Comparison of ENCODE assay signal across 43 cellular contexts in the genomic region with DNA sequence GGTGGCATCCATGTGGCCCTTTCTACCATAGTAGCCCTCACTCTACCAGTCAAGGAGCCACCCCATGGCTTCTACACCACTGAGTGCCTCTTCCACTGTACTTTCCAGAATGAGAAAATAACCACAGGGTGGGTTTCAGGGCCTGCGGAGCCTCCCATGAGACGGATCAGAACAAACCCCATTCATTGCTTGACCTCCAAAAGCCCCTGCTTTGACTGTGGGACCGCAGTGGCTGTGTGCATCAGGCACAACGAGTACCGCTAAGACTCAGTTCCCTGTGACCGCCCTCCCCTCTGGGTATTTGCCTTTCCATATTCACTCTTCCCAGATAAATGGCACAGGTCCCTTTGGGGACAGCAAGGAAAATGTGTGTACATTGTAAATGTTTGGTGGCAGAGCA. TPM values are rescaled to one million over a fixed set of nuclear protein-coding genes. Genes with fewer than 3 reads are reported as not detected.
"Had no signal": no experiment of that assay in that cellular context is flagged by ENCODE, and none has a peak within 500 bp of the region (broad histone marks: within the 10 kb centered on the region; RNA-seq: fewer than 3 reads in every experiment).

No MANE protein-coding gene starts in this region.

- H3K9me3 ChIP-seq: adrenal gland, ascending aorta, body of pancreas, breast epithelium had no signal

- H3K4me3 Mint-ChIP-seq: activated naive CD4-positive, alpha-beta T cell treated with anti-CD3 and anti-CD28 coated beads for 36 hours; activated naive CD4-positive, alpha-beta T cell treated with anti-CD3 and anti-CD28 coated beads, Interleukin-2, amount 10 ng/mL, durations not matched to agents 7 days and 5 days; activated naive CD4-positive, alpha-beta T cell treated with anti-CD3 and anti-CD28 coated beads, Interleukin-2, amount 50 U/mL, for 24 hours; activated naive CD8-positive, alpha-beta T cell; activated naive CD8-positive, alpha-beta T cell treated with anti-CD3 and anti-CD28 coated beads for 36 hours; activated naive CD8-positive, alpha-beta T cell treated with anti-CD3 and anti-CD28 coated beads, Interleukin-2, amount 10 ng/mL, durations not matched to agents 7 days and 5 days; activated naive CD8-positive, alpha-beta T cell treated with anti-CD3 and anti-CD28 coated beads, Interleukin-2, amount 50 U/mL, for 24 hours; activated T-cell treated with anti-CD3 and anti-CD28 coated beads, Interleukin-2, amount 50 U/mL, for 24 hours; activated T-cell treated with anti-CD3 and anti-CD28 coated beads, Interleukin-2, amount 50 U/mL, for 4 hours; activated T-cell treated with anti-CD3 and anti-CD28 coated beads, Interleukin-2, amount 50 U/mL, for 72 hours; activated T-helper 1 cell treated with anti-CD3 and anti-CD28 coated beads, Interleukin-12 subunit alpha, Interleukin-12 subunit beta, Interleukin-2, Interleukin-4 antibody, amounts not matched to agents 30 ng/mL and 10 ng/mL and 1 ng/mL, durations not matched to agents 14 hours and 24 hours and 36 hours; activated T-helper 17 cell treated with anti-CD3 and anti-CD28 coated beads, Interleukin-2, amount 50 U/mL, for 72 hours; brain; central memory CD8-positive, alpha-beta T cell had no signal

- H3K4me3 ChIP-seq: adrenal gland, ascending aorta, body of pancreas, breast epithelium, cardiac muscle cell had no signal

- H3K9me3 Mint-ChIP-seq: activated naive CD4-positive, alpha-beta T cell treated with anti-CD3 and anti-CD28 coated beads for 36 hours; activated naive CD4-positive, alpha-beta T cell treated with anti-CD3 and anti-CD28 coated beads, Interleukin-2, amount 10 ng/mL, durations not matched to agents 7 days and 5 days; activated naive CD4-positive, alpha-beta T cell treated with anti-CD3 and anti-CD28 coated beads, Interleukin-2, amount 50 U/mL, for 24 hours; activated naive CD4-positive, alpha-beta T cell treated with anti-CD3 and anti-CD28 coated beads, Interleukin-2, amount 50 U/mL, for 72 hours; activated naive CD8-positive, alpha-beta T cell treated with anti-CD3 and anti-CD28 coated beads for 36 hours; activated naive CD8-positive, alpha-beta T cell treated with anti-CD3 and anti-CD28 coated beads, Interleukin-2, amount 10 ng/mL, durations not matched to agents 7 days and 5 days; activated naive CD8-positive, alpha-beta T cell treated with anti-CD3 and anti-CD28 coated beads, Interleukin-2, amount 50 U/mL, for 24 hours; activated T-cell treated with anti-CD3 and anti-CD28 coated beads, Interleukin-2, amount 50 U/mL, for 24 hours; activated T-cell treated with anti-CD3 and anti-CD28 coated beads, Interleukin-2, amount 50 U/mL, for 4 hours; activated T-cell treated with anti-CD3 and anti-CD28 coated beads, Interleukin-2, amount 50 U/mL, for 72 hours; activated T-helper 1 cell treated with anti-CD3 and anti-CD28 coated beads, Interleukin-12 subunit alpha, Interleukin-12 subunit beta, Interleukin-2, Interleukin-4 antibody, amounts not matched to agents 30 ng/mL and 10 ng/mL and 1 ng/mL, durations not matched to agents 14 hours and 24 hours and 36 hours; activated T-helper 17 cell treated with anti-CD3 and anti-CD28 coated beads, Interleukin-2, amount 50 U/mL, for 72 hours; activated T-helper 2 cell treated with anti-CD3 and anti-CD28 coated beads, Interferon-gamma antibody, Interleukin-2, Interleukin-4, amounts not matched to agents 10 μg/mL and 5 μg/mL and 100 μg/mL, durations not matched to agents 14 hours and 24 hours and 36 hours; central memory CD8-positive, alpha-beta T cell had no signal

- H3K27ac ChIP-seq: adrenal gland, ascending aorta, body of pancreas, brain microvascular endothelial cell, breast epithelium, cardiac muscle cell had no signal

- FAIRE-seq: astrocyte, bronchial epithelial cell had no signal

- H3K27me3 Mint-ChIP-seq: activated naive CD8-positive, alpha-beta T cell; activated naive CD8-positive, alpha-beta T cell treated with anti-CD3 and anti-CD28 coated beads for 36 hours; activated naive CD8-positive, alpha-beta T cell treated with anti-CD3 and anti-CD28 coated beads, Interleukin-2, amount 10 ng/mL, durations not matched to agents 7 days and 5 days; activated naive CD8-positive, alpha-beta T cell treated with anti-CD3 and anti-CD28 coated beads, Interleukin-2, amount 50 U/mL, for 24 hours; activated T-cell treated with anti-CD3 and anti-CD28 coated beads, Interleukin-2, amount 50 U/mL, for 24 hours; activated T-helper 17 cell treated with anti-CD3 and anti-CD28 coated beads, Interleukin-2, amount 50 U/mL, for 72 hours; central memory CD8-positive, alpha-beta T cell had no signal

- DNase-seq: activated effector memory CD4-positive, alpha-beta T cell treated with anti-CD3 and anti-CD28 coated beads, Interleukin-2, amount 50 U/mL, for 16 hours; activated effector memory CD4-positive, alpha-beta T cell treated with Interleukin-2 at 50 U/mL for 16 hours; activated gamma-delta T cell; activated gamma-delta T cell treated with Interleukin-2 at 50 U/mL for 16 hours; activated naive CD4-positive, alpha-beta T cell; activated naive CD4-positive, alpha-beta T cell treated with anti-CD3 and anti-CD28 coated beads for 36 hours; activated naive CD4-positive, alpha-beta T cell treated with anti-CD3 and anti-CD28 coated beads, Interleukin-2, amount 10 ng/mL, durations not matched to agents 7 days and 5 days; activated naive CD4-positive, alpha-beta T cell treated with anti-CD3 and anti-CD28 coated beads, Interleukin-2, amount 50 U/mL, for 16 hours; activated naive CD4-positive, alpha-beta T cell treated with Interleukin-2 at 50 U/mL for 16 hours; activated naive CD8-positive, alpha-beta T cell treated with anti-CD3 and anti-CD28 coated beads for 36 hours; activated naive CD8-positive, alpha-beta T cell treated with anti-CD3 and anti-CD28 coated beads, Interleukin-2, amount 10 ng/mL, durations not matched to agents 7 days and 5 days; activated naive CD8-positive, alpha-beta T cell treated with anti-CD3 and anti-CD28 coated beads, Interleukin-2, amount 50 U/mL, for 24 hours; activated T-cell treated with anti-CD3 and anti-CD28 coated beads, Interleukin-2, amount 50 U/mL, for 1 hour; activated T-cell treated with anti-CD3 and anti-CD28 coated beads, Interleukin-2, amount 50 U/mL, for 24 hours; activated T-cell treated with anti-CD3 and anti-CD28 coated beads, Interleukin-2, amount 50 U/mL, for 4 hours; activated T-cell treated with anti-CD3 and anti-CD28 coated beads, Interleukin-2, amount 50 U/mL, for 48 hours; activated T-cell treated with anti-CD3 and anti-CD28 coated beads, Interleukin-2, amount 50 U/mL, for 72 hours; adrenal gland; amniotic stem cell; amygdala; anterior cingulate cortex; aorta; body of pancreas; brain microvascular endothelial cell; caudate nucleus; central memory CD4-positive, alpha-beta T cell; cerebellar nuclear complex had no signal

- H3K4me1 ChIP-seq: adrenal gland, ascending aorta, body of pancreas, breast epithelium had no signal

- H3K4me1 Mint-ChIP-seq: activated naive CD4-positive, alpha-beta T cell treated with anti-CD3 and anti-CD28 coated beads, Interleukin-2, amount 10 ng/mL, durations not matched to agents 7 days and 5 days; activated naive CD4-positive, alpha-beta T cell treated with anti-CD3 and anti-CD28 coated beads, Interleukin-2, amount 50 U/mL, for 24 hours; activated naive CD8-positive, alpha-beta T cell treated with anti-CD3 and anti-CD28 coated beads for 36 hours; activated naive CD8-positive, alpha-beta T cell treated with anti-CD3 and anti-CD28 coated beads, Interleukin-2, amount 10 ng/mL, durations not matched to agents 7 days and 5 days; activated naive CD8-positive, alpha-beta T cell treated with anti-CD3 and anti-CD28 coated beads, Interleukin-2, amount 50 U/mL, for 24 hours; activated T-helper 17 cell treated with anti-CD3 and anti-CD28 coated beads, Interleukin-2, amount 50 U/mL, for 72 hours; central memory CD8-positive, alpha-beta T cell had no signal

- H3K36me3 ChIP-seq: adrenal gland, ascending aorta, brain microvascular endothelial cell, breast epithelium, cardiac muscle cell had no signal

- H3K27ac Mint-ChIP-seq: activated naive CD4-positive, alpha-beta T cell treated with anti-CD3 and anti-CD28 coated beads for 36 hours; activated naive CD4-positive, alpha-beta T cell treated with anti-CD3 and anti-CD28 coated beads, Interleukin-2, amount 10 ng/mL, durations not matched to agents 7 days and 5 days; activated naive CD4-positive, alpha-beta T cell treated with anti-CD3 and anti-CD28 coated beads, Interleukin-2, amount 50 U/mL, for 24 hours; activated naive CD4-positive, alpha-beta T cell treated with anti-CD3 and anti-CD28 coated beads, Interleukin-2, amount 50 U/mL, for 72 hours; activated naive CD8-positive, alpha-beta T cell; activated naive CD8-positive, alpha-beta T cell treated with anti-CD3 and anti-CD28 coated beads for 36 hours; activated naive CD8-positive, alpha-beta T cell treated with anti-CD3 and anti-CD28 coated beads, Interleukin-2, amount 10 ng/mL, durations not matched to agents 7 days and 5 days; activated naive CD8-positive, alpha-beta T cell treated with anti-CD3 and anti-CD28 coated beads, Interleukin-2, amount 50 U/mL, for 24 hours; activated T-cell treated with anti-CD3 and anti-CD28 coated beads, Interleukin-2, amount 50 U/mL, for 24 hours; activated T-cell treated with anti-CD3 and anti-CD28 coated beads, Interleukin-2, amount 50 U/mL, for 72 hours; activated T-helper 1 cell treated with anti-CD3 and anti-CD28 coated beads, Interleukin-12 subunit alpha, Interleukin-12 subunit beta, Interleukin-2, Interleukin-4 antibody, amounts not matched to agents 30 ng/mL and 10 ng/mL and 1 ng/mL, durations not matched to agents 14 hours and 24 hours and 36 hours; activated T-helper 17 cell treated with anti-CD3 and anti-CD28 coated beads, Interleukin-2, amount 50 U/mL, for 72 hours; activated T-helper 2 cell treated with anti-CD3 and anti-CD28 coated beads, Interferon-gamma antibody, Interleukin-2, Interleukin-4, amounts not matched to agents 10 μg/mL and 5 μg/mL and 100 μg/mL, durations not matched to agents 14 hours and 24 hours and 36 hours; brain had no signal

- H3K27me3 ChIP-seq: adrenal gland, ascending aorta, body of pancreas, brain microvascular endothelial cell, breast epithelium, cardiac muscle cell had no signal

- H3K36me3 Mint-ChIP-seq: activated naive CD4-positive, alpha-beta T cell treated with anti-CD3 and anti-CD28 coated beads, Interleukin-2, amount 10 ng/mL, durations not matched to agents 7 days and 5 days; activated naive CD4-positive, alpha-beta T cell treated with anti-CD3 and anti-CD28 coated beads, Interleukin-2, amount 50 U/mL, for 24 hours; activated naive CD4-positive, alpha-beta T cell treated with anti-CD3 and anti-CD28 coated beads, Interleukin-2, amount 50 U/mL, for 72 hours; activated naive CD8-positive, alpha-beta T cell; activated naive CD8-positive, alpha-beta T cell treated with anti-CD3 and anti-CD28 coated beads for 36 hours; activated naive CD8-positive, alpha-beta T cell treated with anti-CD3 and anti-CD28 coated beads, Interleukin-2, amount 10 ng/mL, durations not matched to agents 7 days and 5 days; brain had no signal

- ATAC-seq: activated naive CD4-positive, alpha-beta T cell treated with anti-CD3 and anti-CD28 coated beads, Interleukin-2, amount 50 U/mL, for 72 hours; activated naive CD8-positive, alpha-beta T cell treated with anti-CD3 and anti-CD28 coated beads, Interleukin-2, amount 50 U/mL, for 24 hours; activated T-cell treated with anti-CD3 and anti-CD28 coated beads, Interleukin-2, amount 50 U/mL, for 4 hours; activated T-cell treated with anti-CD3 and anti-CD28 coated beads, Interleukin-2, amount 50 U/mL, for 72 hours; activated T-helper 17 cell treated with anti-CD3 and anti-CD28 coated beads, Interleukin-2, amount 50 U/mL, for 72 hours; body of pancreas had no signal

RNA-seq across cellular contexts. Expression of a gene that starts 11.5 kb away (rescaled TPM):
- total RNA-seq: activated naive CD4-positive, alpha-beta T cell treated with anti-CD3 and anti-CD28 coated beads for 36 hours; activated naive CD4-positive, alpha-beta T cell treated with anti-CD3 and anti-CD28 coated beads, Interleukin-2, amount 50 U/mL, for 72 hours; activated naive CD8-positive, alpha-beta T cell treated with anti-CD3 and anti-CD28 coated beads for 36 hours; activated naive CD8-positive, alpha-beta T cell treated with anti-CD3 and anti-CD28 coated beads, Interleukin-2, amount 10 ng/mL, durations not matched to agents 7 days and 5 days; activated T-cell treated with anti-CD3 and anti-CD28 coated beads, Interleukin-2, amount 50 U/mL, for 72 hours; activated T-helper 1 cell treated with anti-CD3 and anti-CD28 coated beads, Interleukin-12 subunit alpha, Interleukin-12 subunit beta, Interleukin-2, Interleukin-4 antibody, amounts not matched to agents 30 ng/mL and 10 ng/mL and 1 ng/mL, durations not matched to agents 14 hours and 24 hours and 36 hours; activated T-helper 17 cell treated with anti-CD3 and anti-CD28 coated beads, Interleukin-2, amount 50 U/mL, for 72 hours; activated T-helper 2 cell treated with anti-CD3 and anti-CD28 coated beads, Interferon-gamma antibody, Interleukin-2, Interleukin-4, amounts not matched to agents 10 μg/mL and 5 μg/mL and 100 μg/mL, durations not matched to agents 14 hours and 24 hours and 36 hours had no signal

RNA-seq across cellular contexts. Expression of a gene that starts 43.7 kb away (rescaled TPM):
- total RNA-seq: activated naive CD4-positive, alpha-beta T cell treated with anti-CD3 and anti-CD28 coated beads for 36 hours; activated naive CD4-positive, alpha-beta T cell treated with anti-CD3 and anti-CD28 coated beads, Interleukin-2, amount 50 U/mL, for 72 hours; activated naive CD8-positive, alpha-beta T cell treated with anti-CD3 and anti-CD28 coated beads for 36 hours; activated naive CD8-positive, alpha-beta T cell treated with anti-CD3 and anti-CD28 coated beads, Interleukin-2, amount 10 ng/mL, durations not matched to agents 7 days and 5 days; activated T-cell treated with anti-CD3 and anti-CD28 coated beads, Interleukin-2, amount 50 U/mL, for 4 hours; activated T-cell treated with anti-CD3 and anti-CD28 coated beads, Interleukin-2, amount 50 U/mL, for 72 hours; activated T-helper 1 cell treated with anti-CD3 and anti-CD28 coated beads, Interleukin-12 subunit alpha, Interleukin-12 subunit beta, Interleukin-2, Interleukin-4 antibody, amounts not matched to agents 30 ng/mL and 10 ng/mL and 1 ng/mL, durations not matched to agents 14 hours and 24 hours and 36 hours; activated T-helper 17 cell treated with anti-CD3 and anti-CD28 coated beads, Interleukin-2, amount 50 U/mL, for 72 hours; activated T-helper 2 cell treated with anti-CD3 and anti-CD28 coated beads, Interferon-gamma antibody, Interleukin-2, Interleukin-4, amounts not matched to agents 10 μg/mL and 5 μg/mL and 100 μg/mL, durations not matched to agents 14 hours and 24 hours and 36 hours; adrenal gland; ascending aorta; astrocyte; body of pancreas; breast epithelium; bronchial epithelial cell; cardiac muscle cell; cardiac septum; cerebellum; chondrocyte had no signal
- polyA plus RNA-seq: adrenal gland, aorta, cardiac muscle cell had no signal
